29 cellular contexts compared by ENCODE assay signal in the genomic region with DNA sequence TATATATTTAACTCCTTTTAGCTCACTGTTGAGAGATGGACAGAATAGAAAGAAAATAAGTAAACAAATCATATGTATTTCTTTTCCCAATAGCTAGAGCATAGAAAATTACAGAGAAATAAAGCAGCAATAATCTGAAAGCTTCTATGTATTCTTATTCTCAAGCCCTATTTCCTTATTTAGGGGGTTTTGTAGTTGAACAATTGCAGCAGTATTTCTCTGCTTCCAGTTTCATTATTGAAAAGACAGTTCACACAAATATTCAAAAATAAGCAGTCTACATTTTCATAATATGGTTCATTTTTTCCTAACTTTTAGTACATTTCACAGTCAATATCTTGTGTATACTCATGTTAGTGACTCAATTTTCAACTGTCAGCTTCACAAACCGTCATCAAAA.
"Had no signal": no experiment of that assay in that cellular context is flagged by ENCODE, and none has a peak within 500 bp of the region (broad histone marks: within the 10 kb centered on the region; RNA-seq: fewer than 3 reads in every experiment).

No MANE protein-coding gene starts in this region.

- H3K4me3 Mint-ChIP-seq: naive thymus-derived CD8-positive, alpha-beta T cell; nephron; neural crest cell; stimulated activated naive B cell treated with anti-CD40 and anti-IgM and Interleukin-4, amounts not matched to agents 10 μg/mL and 1 μg/mL and 100 μg/mL, for 72 hours had no signal

- H3K4me1 ChIP-seq: left lung, lower lobe of right lung, pancreas, prostate gland, stomach, testis, thyroid gland, transverse colon, upper lobe of left lung, vagina had no signal

- DNase-seq: kidney glomerular epithelial cell; left colon; left lung; lower lobe of right lung; mammary epithelial cell; mesenchymal stem cell; naive thymus-derived CD8-positive, alpha-beta T cell; nucleus accumbens; pancreas; posterior cingulate gyrus; retina; right cardiac atrium; stimulated activated CD4-positive, alpha-beta T cell treated with anti-CD3 and anti-CD28 coated beads, Interleukin-12 subunit alpha, Interleukin-12 subunit beta, amount 100 ng/mL, for 4 hours; stimulated activated CD4-positive, alpha-beta T cell treated with anti-CD3 and anti-CD28 coated beads, Interleukin-15, amount 100 ng/mL, for 24 hours; stimulated activated CD4-positive, alpha-beta T cell treated with anti-CD3 and anti-CD28 coated beads, Interleukin-2, amount 100 ng/mL, for 24 hours; stimulated activated CD4-positive, alpha-beta T cell treated with anti-CD3 and anti-CD28 coated beads, Interleukin-4, amount 100 ng/mL, for 1 hour; stimulated activated naive B cell treated with anti-CD40 and anti-IgM and Interleukin-4, amounts not matched to agents 10 μg/mL and 1 μg/mL and 100 μg/mL, for 72 hours; stimulated activated naive CD8-positive, alpha-beta T cell treated with anti-CD3 and anti-CD28 coated beads, Interleukin-15, Interleukin-2, amounts not matched to agents 100 U/mL and 50 U/mL, for 24 hours; stomach; testis; thyroid gland; transverse colon; upper lobe of left lung had no signal

- H3K27me3 ChIP-seq: left lung, stomach, testis, thyroid gland, transverse colon, upper lobe of left lung, vagina had no signal

- ATAC-seq: left colon; left lung; lower lobe of right lung; naive thymus-derived CD8-positive, alpha-beta T cell; pancreas; right cardiac atrium; sciatic nerve; stimulated activated naive B cell treated with anti-CD40 and anti-IgM and Interleukin-4, amounts not matched to agents 10 μg/mL and 1 μg/mL and 100 μg/mL, for 72 hours; stimulated activated naive CD8-positive, alpha-beta T cell treated with anti-CD3 and anti-CD28 coated beads, Interleukin-15, Interleukin-2, amounts not matched to agents 100 U/mL and 50 U/mL, for 24 hours had no signal

- H3K9me3 ChIP-seq: pancreas, prostate gland, testis, thyroid gland, vagina had no signal

- H3K36me3 ChIP-seq: left lung, lower lobe of right lung, pancreas, prostate gland, stomach, thyroid gland, transverse colon, upper lobe of left lung, vagina had no signal

- H3K4me1 Mint-ChIP-seq: naive thymus-derived CD8-positive, alpha-beta T cell; nephron; neural crest cell; stimulated activated naive B cell treated with anti-CD40 and anti-IgM and Interleukin-4, amounts not matched to agents 10 μg/mL and 1 μg/mL and 100 μg/mL, for 72 hours had no signal

- H3K4me3 ChIP-seq: left lung, lower lobe of right lung, pancreas, prostate gland, skin epidermis, stomach, testis, thyroid gland, transverse colon, upper lobe of left lung, vagina had no signal

- H3K27ac ChIP-seq: left lung, lower lobe of right lung, pancreas, prostate gland, skin epidermis, stomach, testis, thyroid gland, transverse colon, upper lobe of left lung, vagina had no signal

- H3K27ac Mint-ChIP-seq: naive thymus-derived CD8-positive, alpha-beta T cell; nephron; stimulated activated naive B cell treated with anti-CD40 and anti-IgM and Interleukin-4, amounts not matched to agents 10 μg/mL and 1 μg/mL and 100 μg/mL, for 72 hours had no signal

- H3K27me3 Mint-ChIP-seq: stimulated activated naive B cell treated with anti-CD40 and anti-IgM and Interleukin-4, amounts not matched to agents 10 μg/mL and 1 μg/mL and 100 μg/mL, for 72 hours had no signal
